In the genomic region with DNA sequence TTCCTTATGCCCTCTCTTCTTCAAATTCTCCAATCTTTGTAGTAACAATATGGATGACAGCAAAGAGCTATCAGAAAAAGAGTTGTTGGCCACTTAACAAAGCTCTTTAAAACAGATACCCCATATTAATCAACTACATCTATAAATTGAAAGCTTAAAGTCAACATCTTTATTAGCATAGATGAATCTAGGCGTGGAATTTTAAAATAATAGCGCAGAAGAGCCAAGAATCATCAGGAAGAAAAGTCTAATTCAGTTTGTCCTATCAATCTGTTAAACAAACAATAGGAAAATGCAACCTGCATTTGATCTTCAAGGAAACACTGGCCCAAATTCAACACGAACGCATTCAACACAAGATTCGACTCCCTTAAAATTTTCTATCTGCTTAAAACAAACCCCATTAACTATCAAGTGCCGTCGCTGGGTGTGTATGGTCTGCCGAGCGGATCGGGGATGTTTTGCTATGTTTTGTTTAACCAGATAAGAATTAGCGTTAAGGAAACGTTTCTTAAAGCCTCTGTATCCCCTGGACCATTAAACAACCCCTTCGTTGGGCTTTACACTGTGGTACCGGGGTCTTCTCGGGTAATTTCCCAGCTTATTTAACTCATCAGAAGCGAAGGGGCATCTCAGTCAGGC, we compare ENCODE assay signal across 8 cellular contexts. TPM values are rescaled to one million over a fixed set of nuclear protein-coding genes. Genes with fewer than 3 reads are reported as not detected.
A peak's percentile ranks its signal among the peaks of the same experiment; 100 is the strongest.
DNase-seq lines count a peak whose midpoint lies in the region; ATAC-seq and TF ChIP-seq lines count a peak whose summit lies in the region.

No MANE protein-coding gene starts in this region.

- ATAC-seq in heart left ventricle = no peak
- no peak for ATAC-seq in HG03280 (IDR thresholded peaks at IDR 0.05; ENCODE audit: unreplicated experiment)

- intact Hi-C loops in heart left ventricle (cut with DNase I) = loop anchor here in 5 of 10 donors (1.0 to 10.0 kb wide), 6 partner anchors 52 to 361 kb away; a partner anchor contains a TSS
- intact Hi-C loops in cardiac septum (cut with DNase I) = loop anchor here (10.0 kb wide), 2 partner anchors 199 to 361 kb away; a partner anchor contains a TSS

- H3K27me3 ChIP-seq in heart left ventricle (no peaks in the 10 kb centered on the region), muscle layer of duodenum (ENCODE audit: low read depth, low read length) (no peaks in the 10 kb centered on the region)

- no peak for TF ChIP-seq POLR2A in heart left ventricle (IDR thresholded peaks at IDR 0.05)

- 4 to 7% (median 5%) methylated on average over 16 of the region's 16 CpGs for WGBS in heart left ventricle, 4 donors

- H3K4me1 ChIP-seq in heart left ventricle = peaks cover 0 to 47% (median 22%) of the 10 kb centered on the region in 12 donors
- peaks cover 5 to 15% of the 10 kb centered on the region in 2 donors for H3K4me1 ChIP-seq in muscle layer of duodenum (ENCODE audit: control insufficient read depth in 1 of 2, insufficient read depth in 2 of 2, low read length in 2 of 2)

- H3K27ac ChIP-seq in heart left ventricle = peak overlapping the region; percentile 83 to 98 (median 94)
- H3K27ac ChIP-seq in muscle layer of duodenum (ENCODE audit: low read length) = peak overlapping the region; percentile 91

- H3K9me3 ChIP-seq in heart left ventricle = no peaks in the 10 kb centered on the region
- no peaks in the 10 kb centered on the region for H3K9me3 ChIP-seq in muscle layer of duodenum (ENCODE audit: control insufficient read depth in 1 of 2, low read length in 2 of 2)

- H3K4me3 ChIP-seq in heart left ventricle (peak overlapping the region; percentile 76 to 99 (median 93)), LNCaP clone FGC (ENCODE audit: low read depth, low read length) (peak overlapping the region; percentile 63), cardiac fibroblast (replicated peaks in 1 of 2; ENCODE audit: low read depth in 2 of 2, low read length in 2 of 2) (peak overlapping the region; percentile 71 to 87), muscle layer of duodenum (ENCODE audit: low read depth in 1 of 2, low read length in 2 of 2) (peak overlapping the region; percentile 92 to 97)

- TF ChIP-seq CTCF in heart left ventricle (IDR thresholded peaks at IDR 0.05) (peak in 1 of 12 donors; percentile 15), LNCaP clone FGC (IDR thresholded peaks at IDR 0.05; ENCODE audit: control insufficient read depth, extremely low read depth, insufficient read depth) (no peak), cardiac fibroblast (IDR thresholded peaks at IDR 0.05; ENCODE audit: low read depth, low read length) (no peak)

- H3K36me3 ChIP-seq in heart left ventricle = no peaks in the 10 kb centered on the region
- H3K36me3 ChIP-seq in muscle layer of duodenum (ENCODE audit: control insufficient read depth in 1 of 2, insufficient read depth in 2 of 2, low read length in 2 of 2) = peaks cover 0 to 3% of the 10 kb centered on the region in 2 donors

- DNase-seq in heart left ventricle (no peak), cardiac septum (ENCODE audit: low spot score) (no peak), LNCaP clone FGC (ENCODE audit: low read depth) (no peak), cardiac fibroblast (ENCODE audit: low read depth in 2 of 2) (peak in 1 of 2 donors; percentile 15), dermis blood vessel endothelial cell (no peak), cerebellar nuclear complex (lab: John Stamatoyannopoulos, UW) (no peak)

RNA-seq across cellular contexts. Expression of a gene that starts 1.0 kb away (rescaled TPM):
- 10 to 100 TPM in 6 of 9 donors, 1 to 10 TPM in 3; 6.9 to 22.5 (median 12.0) TPM for total RNA-seq in heart left ventricle
- 1 to 10 TPM; 3.4 to 4.0 TPM for polyA plus RNA-seq in heart left ventricle
- total RNA-seq in cardiac septum = 15.4 TPM
- 16.1 and 17.4 TPM in 2 replicates for total RNA-seq in dermis blood vessel endothelial cell
